ENCODE assay signal across 10 cellular contexts in the genomic region with DNA sequence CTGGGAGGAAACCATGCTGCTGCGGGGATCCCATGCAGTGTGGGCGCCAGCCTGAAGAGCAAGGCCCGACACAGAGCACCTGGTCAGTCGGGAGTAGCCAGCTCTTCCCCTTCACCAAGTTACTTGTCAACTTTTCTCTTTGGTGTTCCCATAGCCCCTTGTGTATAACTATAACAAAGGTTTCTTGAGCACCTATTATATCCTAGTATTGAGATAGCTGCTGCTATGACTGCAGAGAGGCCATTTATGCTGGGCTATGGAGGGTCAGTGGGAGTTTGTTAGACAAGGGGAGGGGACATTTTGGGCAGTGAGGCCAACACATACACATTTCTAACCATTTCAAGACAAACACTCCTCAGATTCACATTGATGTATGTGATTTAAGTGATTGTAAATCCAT. TPM values are rescaled to one million over a fixed set of nuclear protein-coding genes. Genes with fewer than 3 reads are reported as not detected.
DNase-seq lines count a peak whose midpoint lies in the region; ATAC-seq and TF ChIP-seq lines count a peak whose summit lies in the region.
"Had no signal": no experiment of that assay in that cellular context is flagged by ENCODE, and none has a peak within 500 bp of the region (broad histone marks: within the 10 kb centered on the region; RNA-seq: fewer than 3 reads in every experiment).

No MANE protein-coding gene starts in this region.

- peak overlapping the region; percentile 71 for H3K4me3 Mint-ChIP-seq in activated naive CD4-positive, alpha-beta T cell treated with anti-CD3 and anti-CD28 coated beads, Interleukin-2, amount 50 U/mL, for 24 hours
- H3K4me3 Mint-ChIP-seq in activated naive CD4-positive, alpha-beta T cell treated with anti-CD3 and anti-CD28 coated beads for 36 hours, result no peak overlapping the region
- H3K4me3 Mint-ChIP-seq in type B pancreatic cell, result no peak overlapping the region
- H3K4me3 Mint-ChIP-seq in stimulated activated effector memory CD8-positive, alpha-beta T cell treated with anti-CD3 and anti-CD28 coated beads, Interleukin-12 subunit alpha, Interleukin-12 subunit beta, amount 100 ng/mL, for 72 hours, result no peak overlapping the region
- H3K4me3 Mint-ChIP-seq: neural crest cell had no signal

- no peaks in the 10 kb centered on the region for H3K27me3 Mint-ChIP-seq in activated naive CD4-positive, alpha-beta T cell treated with anti-CD3 and anti-CD28 coated beads, Interleukin-2, amount 50 U/mL, for 24 hours
- H3K27me3 Mint-ChIP-seq in activated naive CD4-positive, alpha-beta T cell treated with anti-CD3 and anti-CD28 coated beads for 36 hours (ENCODE audit: low read depth), result no peaks in the 10 kb centered on the region
- no peaks in the 10 kb centered on the region for H3K27me3 Mint-ChIP-seq in type B pancreatic cell

- intact Hi-C loops in activated naive CD4-positive, alpha-beta T cell treated with anti-CD3 and anti-CD28 coated beads for 36 hours (cut with micrococcal nuclease), result loop anchor here (1.0 to 10.0 kb wide), 8 partner anchors 8 to 1610 kb away; a partner anchor contains a TSS

- no peak for ATAC-seq in HG02588 (IDR thresholded peaks at IDR 0.05; ENCODE audit: unreplicated experiment)
- no peak for ATAC-seq in stimulated activated effector memory CD8-positive, alpha-beta T cell treated with anti-CD3 and anti-CD28 coated beads, Interleukin-12 subunit alpha, Interleukin-12 subunit beta, amount 100 ng/mL, for 72 hours

- no peaks in the 10 kb centered on the region for H3K9me3 Mint-ChIP-seq in activated naive CD4-positive, alpha-beta T cell treated with anti-CD3 and anti-CD28 coated beads, Interleukin-2, amount 50 U/mL, for 24 hours
- H3K9me3 Mint-ChIP-seq in activated naive CD4-positive, alpha-beta T cell treated with anti-CD3 and anti-CD28 coated beads for 36 hours, result no peaks in the 10 kb centered on the region
- no peaks in the 10 kb centered on the region for H3K9me3 Mint-ChIP-seq in type B pancreatic cell
- H3K9me3 Mint-ChIP-seq in stimulated activated effector memory CD8-positive, alpha-beta T cell treated with anti-CD3 and anti-CD28 coated beads, Interleukin-12 subunit alpha, Interleukin-12 subunit beta, amount 100 ng/mL, for 72 hours, result no peaks in the 10 kb centered on the region
- H3K9me3 Mint-ChIP-seq: neural crest cell had no signal

- peaks cover 93% of the 10 kb centered on the region for H3K4me1 Mint-ChIP-seq in activated naive CD4-positive, alpha-beta T cell treated with anti-CD3 and anti-CD28 coated beads, Interleukin-2, amount 50 U/mL, for 24 hours
- peaks cover 92% of the 10 kb centered on the region for H3K4me1 Mint-ChIP-seq in activated naive CD4-positive, alpha-beta T cell treated with anti-CD3 and anti-CD28 coated beads for 36 hours (ENCODE audit: low read depth)
- H3K4me1 Mint-ChIP-seq in type B pancreatic cell (ENCODE audit: unreplicated experiment), result peaks cover 40% of the 10 kb centered on the region
- peaks cover 62% of the 10 kb centered on the region for H3K4me1 Mint-ChIP-seq in stimulated activated effector memory CD8-positive, alpha-beta T cell treated with anti-CD3 and anti-CD28 coated beads, Interleukin-12 subunit alpha, Interleukin-12 subunit beta, amount 100 ng/mL, for 72 hours

- H3K36me3 ChIP-seq in brain microvascular endothelial cell (replicated peaks), result no peaks in the 10 kb centered on the region
- no peaks in the 10 kb centered on the region for H3K36me3 ChIP-seq in muscle layer of duodenum (ENCODE audit: control insufficient read depth in 1 of 2, insufficient read depth in 2 of 2, low read length in 2 of 2)

- H3K27ac Mint-ChIP-seq in activated naive CD4-positive, alpha-beta T cell treated with anti-CD3 and anti-CD28 coated beads, Interleukin-2, amount 50 U/mL, for 24 hours, result no peak overlapping the region
- H3K27ac Mint-ChIP-seq in activated naive CD4-positive, alpha-beta T cell treated with anti-CD3 and anti-CD28 coated beads for 36 hours, result no peak overlapping the region
- H3K27ac Mint-ChIP-seq in type B pancreatic cell, result peak overlapping the region; percentile 97
- no peak overlapping the region for H3K27ac Mint-ChIP-seq in stimulated activated effector memory CD8-positive, alpha-beta T cell treated with anti-CD3 and anti-CD28 coated beads, Interleukin-12 subunit alpha, Interleukin-12 subunit beta, amount 100 ng/mL, for 72 hours

- peak overlapping the region; percentile 88 for H3K27ac ChIP-seq in brain microvascular endothelial cell
- H3K27ac ChIP-seq in muscle layer of duodenum (ENCODE audit: low read length), result peak overlapping the region; percentile 88

- H3K27me3 ChIP-seq in brain microvascular endothelial cell (replicated peaks) (no peaks in the 10 kb centered on the region), muscle layer of duodenum (ENCODE audit: low read depth, low read length) (no peaks in the 10 kb centered on the region)

- TF ChIP-seq CTCF in brain microvascular endothelial cell (IDR thresholded peaks at IDR 0.05; ENCODE audit: low read depth, low read length, missing control alignments), result no peak
- TF ChIP-seq CTCF in type B pancreatic cell (conservative IDR thresholded peaks at IDR 0.05), result no peak

- H3K36me3 Mint-ChIP-seq in activated naive CD4-positive, alpha-beta T cell treated with anti-CD3 and anti-CD28 coated beads, Interleukin-2, amount 50 U/mL, for 24 hours, result peaks cover 3% of the 10 kb centered on the region
- H3K36me3 Mint-ChIP-seq in activated naive CD4-positive, alpha-beta T cell treated with anti-CD3 and anti-CD28 coated beads for 36 hours (ENCODE audit: low read depth), result peaks cover 16% of the 10 kb centered on the region
- no peaks in the 10 kb centered on the region for H3K36me3 Mint-ChIP-seq in type B pancreatic cell
- peaks cover 51% of the 10 kb centered on the region for H3K36me3 Mint-ChIP-seq in stimulated activated effector memory CD8-positive, alpha-beta T cell treated with anti-CD3 and anti-CD28 coated beads, Interleukin-12 subunit alpha, Interleukin-12 subunit beta, amount 100 ng/mL, for 72 hours

- DNase-seq in activated naive CD4-positive, alpha-beta T cell treated with anti-CD3 and anti-CD28 coated beads for 36 hours, result no peak
- DNase-seq in brain microvascular endothelial cell (no peak), type B pancreatic cell (ENCODE audit: extremely low spot score, unreplicated experiment) (no peak), SIG-M5 treated with dmso at 0.1 percent for 504 hours (lab: John Stamatoyannopoulos, UW; ENCODE audit: unreplicated experiment) (no peak)
- no peak for DNase-seq in stimulated activated effector memory CD8-positive, alpha-beta T cell treated with anti-CD3 and anti-CD28 coated beads, Interleukin-12 subunit alpha, Interleukin-12 subunit beta, amount 100 ng/mL, for 72 hours (ENCODE audit: low spot score in 2 of 2)
- DNase-seq: effector CD8-positive, alpha-beta T cell had no signal

- no peaks in the 10 kb centered on the region for H3K9me3 ChIP-seq in muscle layer of duodenum (ENCODE audit: control insufficient read depth in 1 of 2, low read length in 2 of 2)

- peaks cover 15 to 24% of the 10 kb centered on the region in 2 donors for H3K4me1 ChIP-seq in muscle layer of duodenum (ENCODE audit: control insufficient read depth in 1 of 2, insufficient read depth in 2 of 2, low read length in 2 of 2)

- H3K4me3 ChIP-seq in brain microvascular endothelial cell (ENCODE audit: low read depth, low read length), result no peak overlapping the region
- H3K4me3 ChIP-seq in muscle layer of duodenum (ENCODE audit: low read depth in 1 of 2, low read length in 2 of 2), result no peak overlapping the region

- in situ Hi-C loops in brain microvascular endothelial cell (cut with HindIII; ENCODE audit: low pct_ligation_motif_present, low sequenced_read_pairs), result no loop called here

- CTCF ChIA-PET in activated naive CD4-positive, alpha-beta T cell treated with anti-CD3 and anti-CD28 coated beads for 36 hours (lab: Charles Lee), result interaction anchor here (1.1 kb wide), 1 partner anchor 8 kb away, joined by 3 read pairs; no protein-coding TSS in a partner anchor

RNA-seq across cellular contexts. Expression of a gene that starts 10.8 kb away (rescaled TPM):
- total RNA-seq in activated naive CD4-positive, alpha-beta T cell treated with anti-CD3 and anti-CD28 coated beads for 36 hours, result 10 to 100 TPM; 37.9 to 38.7 TPM
- total RNA-seq in type B pancreatic cell (ENCODE audit: low replicate concordance), result 13.3 and 27.6 TPM in 2 replicates
